Comparison of ENCODE assay signal across 1 cellular context in genomic region chr11:62295504-62295903, GRCh38.
TF ChIP-seq lines count a peak whose summit lies in the region.

No MANE protein-coding gene starts in this region.

TF ChIP-seq in K562, 482 proteins besides CTCF, POLR2A, EP300 and RAD21:
- TF ChIP-seq ZNF197 (CRISPR knock-in tag; IDR thresholded peaks at IDR 0.05; ENCODE audit: low read depth) (no peak), MIER1 (IDR thresholded peaks at IDR 0.05; ENCODE audit: low read depth) (peak; percentile 89), EHMT2 (IDR thresholded peaks at IDR 0.05) (peak; percentile 90), ZNF609 (CRISPR knock-in tag; IDR thresholded peaks at IDR 0.05; ENCODE audit: borderline replicate concordance) (no peak)
- TF ChIP-seq, protein P1, sequence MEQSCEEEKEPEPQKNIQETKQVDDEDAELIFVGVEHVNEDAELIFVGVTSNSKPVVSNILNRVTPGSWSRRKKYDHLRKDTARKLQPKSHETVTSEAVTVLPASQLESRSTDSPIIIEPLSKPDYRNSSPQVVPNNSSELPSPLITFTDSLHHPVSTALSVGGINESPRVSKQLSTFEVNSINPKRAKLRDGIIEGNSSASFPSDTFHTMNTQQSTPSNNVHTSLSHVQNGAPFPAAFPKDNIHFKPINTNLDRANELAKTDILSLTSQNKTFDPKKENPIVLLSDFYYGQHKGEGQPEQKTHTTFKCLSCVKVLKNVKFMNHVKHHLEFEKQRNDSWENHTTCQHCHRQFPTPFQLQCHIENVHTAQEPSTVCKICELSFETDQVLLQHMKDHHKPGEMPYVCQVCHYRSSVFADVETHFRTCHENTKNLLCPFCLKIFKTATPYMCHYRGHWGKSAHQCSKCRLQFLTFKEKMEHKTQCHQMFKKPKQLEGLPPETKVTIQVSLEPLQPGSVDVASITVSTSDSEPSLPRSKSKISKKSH (CRISPR knock-in tag; IDR thresholded peaks at IDR 0.05) = no peak
- TF ChIP-seq, protein P2, sequence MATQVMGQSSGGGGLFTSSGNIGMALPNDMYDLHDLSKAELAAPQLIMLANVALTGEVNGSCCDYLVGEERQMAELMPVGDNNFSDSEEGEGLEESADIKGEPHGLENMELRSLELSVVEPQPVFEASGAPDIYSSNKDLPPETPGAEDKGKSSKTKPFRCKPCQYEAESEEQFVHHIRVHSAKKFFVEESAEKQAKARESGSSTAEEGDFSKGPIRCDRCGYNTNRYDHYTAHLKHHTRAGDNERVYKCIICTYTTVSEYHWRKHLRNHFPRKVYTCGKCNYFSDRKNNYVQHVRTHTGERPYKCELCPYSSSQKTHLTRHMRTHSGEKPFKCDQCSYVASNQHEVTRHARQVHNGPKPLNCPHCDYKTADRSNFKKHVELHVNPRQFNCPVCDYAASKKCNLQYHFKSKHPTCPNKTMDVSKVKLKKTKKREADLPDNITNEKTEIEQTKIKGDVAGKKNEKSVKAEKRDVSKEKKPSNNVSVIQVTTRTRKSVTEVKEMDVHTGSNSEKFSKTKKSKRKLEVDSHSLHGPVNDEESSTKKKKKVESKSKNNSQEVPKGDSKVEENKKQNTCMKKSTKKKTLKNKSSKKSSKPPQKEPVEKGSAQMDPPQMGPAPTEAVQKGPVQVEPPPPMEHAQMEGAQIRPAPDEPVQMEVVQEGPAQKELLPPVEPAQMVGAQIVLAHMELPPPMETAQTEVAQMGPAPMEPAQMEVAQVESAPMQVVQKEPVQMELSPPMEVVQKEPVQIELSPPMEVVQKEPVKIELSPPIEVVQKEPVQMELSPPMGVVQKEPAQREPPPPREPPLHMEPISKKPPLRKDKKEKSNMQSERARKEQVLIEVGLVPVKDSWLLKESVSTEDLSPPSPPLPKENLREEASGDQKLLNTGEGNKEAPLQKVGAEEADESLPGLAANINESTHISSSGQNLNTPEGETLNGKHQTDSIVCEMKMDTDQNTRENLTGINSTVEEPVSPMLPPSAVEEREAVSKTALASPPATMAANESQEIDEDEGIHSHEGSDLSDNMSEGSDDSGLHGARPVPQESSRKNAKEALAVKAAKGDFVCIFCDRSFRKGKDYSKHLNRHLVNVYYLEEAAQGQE (CRISPR knock-in tag; IDR thresholded peaks at IDR 0.05; ENCODE audit: low read depth) = peak; percentile 91
TF ChIP-seq in K562: peak in this region for 3.
